ENCODE assay signal across 1 cellular context in genomic region chr22:17807571-17808410, GRCh38.
TF ChIP-seq lines count a peak whose summit lies in the region.

No MANE protein-coding gene starts in this region.

TF ChIP-seq in GM23338, 12 proteins besides CTCF, POLR2A, EP300 and RAD21 (continued from another document):
- TF ChIP-seq, protein P1, sequence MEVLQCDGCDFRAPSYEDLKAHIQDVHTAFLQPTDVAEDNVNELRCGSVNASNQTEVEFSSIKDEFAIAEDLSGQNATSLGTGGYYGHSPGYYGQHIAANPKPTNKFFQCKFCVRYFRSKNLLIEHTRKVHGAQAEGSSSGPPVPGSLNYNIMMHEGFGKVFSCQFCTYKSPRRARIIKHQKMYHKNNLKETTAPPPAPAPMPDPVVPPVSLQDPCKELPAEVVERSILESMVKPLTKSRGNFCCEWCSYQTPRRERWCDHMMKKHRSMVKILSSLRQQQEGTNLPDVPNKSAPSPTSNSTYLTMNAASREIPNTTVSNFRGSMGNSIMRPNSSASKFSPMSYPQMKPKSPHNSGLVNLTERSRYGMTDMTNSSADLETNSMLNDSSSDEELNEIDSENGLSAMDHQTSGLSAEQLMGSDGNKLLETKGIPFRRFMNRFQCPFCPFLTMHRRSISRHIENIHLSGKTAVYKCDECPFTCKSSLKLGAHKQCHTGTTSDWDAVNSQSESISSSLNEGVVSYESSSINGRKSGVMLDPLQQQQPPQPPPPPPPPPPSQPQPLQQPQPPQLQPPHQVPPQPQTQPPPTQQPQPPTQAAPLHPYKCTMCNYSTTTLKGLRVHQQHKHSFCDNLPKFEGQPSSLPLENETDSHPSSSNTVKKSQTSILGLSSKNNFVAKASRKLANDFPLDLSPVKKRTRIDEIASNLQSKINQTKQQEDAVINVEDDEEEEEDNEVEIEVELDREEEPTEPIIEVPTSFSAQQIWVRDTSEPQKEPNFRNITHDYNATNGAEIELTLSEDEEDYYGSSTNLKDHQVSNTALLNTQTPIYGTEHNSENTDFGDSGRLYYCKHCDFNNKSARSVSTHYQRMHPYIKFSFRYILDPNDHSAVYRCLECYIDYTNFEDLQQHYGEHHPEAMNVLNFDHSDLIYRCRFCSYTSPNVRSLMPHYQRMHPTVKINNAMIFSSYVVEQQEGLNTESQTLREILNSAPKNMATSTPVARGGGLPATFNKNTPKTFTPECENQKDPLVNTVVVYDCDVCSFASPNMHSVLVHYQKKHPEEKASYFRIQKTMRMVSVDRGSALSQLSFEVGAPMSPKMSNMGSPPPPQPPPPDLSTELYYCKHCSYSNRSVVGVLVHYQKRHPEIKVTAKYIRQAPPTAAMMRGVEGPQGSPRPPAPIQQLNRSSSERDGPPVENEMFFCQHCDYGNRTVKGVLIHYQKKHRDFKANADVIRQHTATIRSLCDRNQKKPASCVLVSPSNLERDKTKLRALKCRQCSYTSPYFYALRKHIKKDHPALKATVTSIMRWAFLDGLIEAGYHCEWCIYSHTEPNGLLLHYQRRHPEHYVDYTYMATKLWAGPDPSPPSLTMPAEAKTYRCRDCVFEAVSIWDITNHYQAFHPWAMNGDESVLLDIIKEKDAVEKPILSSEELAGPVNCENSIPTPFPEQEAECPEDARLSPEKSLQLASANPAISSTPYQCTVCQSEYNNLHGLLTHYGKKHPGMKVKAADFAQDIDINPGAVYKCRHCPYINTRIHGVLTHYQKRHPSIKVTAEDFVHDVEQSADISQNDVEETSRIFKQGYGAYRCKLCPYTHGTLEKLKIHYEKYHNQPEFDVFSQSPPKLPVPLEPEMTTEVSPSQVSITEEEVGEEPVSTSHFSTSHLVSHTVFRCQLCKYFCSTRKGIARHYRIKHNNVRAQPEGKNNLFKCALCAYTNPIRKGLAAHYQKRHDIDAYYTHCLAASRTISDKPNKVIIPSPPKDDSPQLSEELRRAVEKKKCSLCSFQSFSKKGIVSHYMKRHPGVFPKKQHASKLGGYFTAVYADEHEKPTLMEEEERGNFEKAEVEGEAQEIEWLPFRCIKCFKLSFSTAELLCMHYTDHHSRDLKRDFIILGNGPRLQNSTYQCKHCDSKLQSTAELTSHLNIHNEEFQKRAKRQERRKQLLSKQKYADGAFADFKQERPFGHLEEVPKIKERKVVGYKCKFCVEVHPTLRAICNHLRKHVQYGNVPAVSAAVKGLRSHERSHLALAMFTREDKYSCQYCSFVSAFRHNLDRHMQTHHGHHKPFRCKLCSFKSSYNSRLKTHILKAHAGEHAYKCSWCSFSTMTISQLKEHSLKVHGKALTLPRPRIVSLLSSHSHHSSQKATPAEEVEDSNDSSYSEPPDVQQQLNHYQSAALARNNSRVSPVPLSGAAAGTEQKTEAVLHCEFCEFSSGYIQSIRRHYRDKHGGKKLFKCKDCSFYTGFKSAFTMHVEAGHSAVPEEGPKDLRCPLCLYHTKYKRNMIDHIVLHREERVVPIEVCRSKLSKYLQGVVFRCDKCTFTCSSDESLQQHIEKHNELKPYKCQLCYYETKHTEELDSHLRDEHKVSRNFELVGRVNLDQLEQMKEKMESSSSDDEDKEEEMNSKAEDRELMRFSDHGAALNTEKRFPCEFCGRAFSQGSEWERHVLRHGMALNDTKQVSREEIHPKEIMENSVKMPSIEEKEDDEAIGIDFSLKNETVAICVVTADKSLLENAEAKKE (CRISPR knock-in tag; IDR thresholded peaks at IDR 0.05): no peak
- TF ChIP-seq ZNF331 (CRISPR knock-in tag; IDR thresholded peaks at IDR 0.05; ENCODE audit: low read depth): no peak
